8 cellular contexts compared by ENCODE assay signal in genomic region chr16:27318399-27319256, GRCh38. TPM values are rescaled to one million over a fixed set of nuclear protein-coding genes. Genes with fewer than 3 reads are reported as not detected.
DNase-seq lines count a peak whose midpoint lies in the region; ATAC-seq and TF ChIP-seq lines count a peak whose summit lies in the region.

No MANE protein-coding gene starts in this region.

- H3K27ac ChIP-seq in GM23338 (ENCODE audit: low read depth): no peak overlapping the region
- H3K27ac ChIP-seq in thoracic aorta: peak overlapping the region; percentile 37 to 38

- H3K36me3 Mint-ChIP-seq in GM23338 (ENCODE audit: low read depth): no peaks in the 10 kb centered on the region; the same call in 2 of the 3 replicates
- H3K36me3 Mint-ChIP-seq in WTC11: no peaks in the 10 kb centered on the region
- peaks cover 0 to 25% (median 2%) of the 10 kb centered on the region in 3 donors for H3K36me3 Mint-ChIP-seq in naive thymus-derived CD8-positive, alpha-beta T cell

- POLR2A ChIA-PET in WTC11 (lab: Charles Lee): interaction anchor here (0.6 kb wide), 2 partner anchors 49 to 92 kb away, joined by 3 to 4 read pairs; no protein-coding TSS in a partner anchor
- POLR2A ChIA-PET in naive thymus-derived CD8-positive, alpha-beta T cell (lab: Charles Lee): interaction anchor here (0.6 to 6.3 kb wide), 10 partner anchors 8 to 139 kb away, joined by 3 to 58 read pairs (median 4); no protein-coding TSS in a partner anchor

- peak overlapping the region; percentile 60 for H3K4me2 ChIP-seq in GM23338

- H3K9me3 Mint-ChIP-seq in GM23338 (no peaks in the 10 kb centered on the region), WTC11 (no peaks in the 10 kb centered on the region)
- no peaks in the 10 kb centered on the region for H3K9me3 Mint-ChIP-seq in naive thymus-derived CD8-positive, alpha-beta T cell

- H3K4me1 ChIP-seq in GM23338 (ENCODE audit: insufficient read depth) (peaks cover 29% of the 10 kb centered on the region), thoracic aorta (ENCODE audit: control insufficient read depth in 1 of 2, low read depth in 2 of 2) (peaks cover 10 to 78% of the 10 kb centered on the region in 2 donors)

- H3K4me1 Mint-ChIP-seq in GM23338 (peaks cover 51% of the 10 kb centered on the region), WTC11 (peaks cover 51% of the 10 kb centered on the region)
- peaks cover 54 to 90% (median 81%) of the 10 kb centered on the region in 4 donors for H3K4me1 Mint-ChIP-seq in naive thymus-derived CD8-positive, alpha-beta T cell

- H3K27ac Mint-ChIP-seq in GM23338 (peak overlapping the region; percentile 71), WTC11 (peak overlapping the region; percentile 71)
- peak overlapping the region; percentile 91 to 99 (median 96) for H3K27ac Mint-ChIP-seq in naive thymus-derived CD8-positive, alpha-beta T cell

- no peaks in the 10 kb centered on the region for H3K9me2 ChIP-seq in GM23338 (ENCODE audit: insufficient read depth)

- H3K9me3 ChIP-seq in thoracic aorta: no peaks in the 10 kb centered on the region

- CTCF ChIA-PET in WTC11 (lab: Charles Lee): interaction anchor here (1.3 to 3.6 kb wide), 4 partner anchors 37 to 139 kb away, joined by 3 to 13 read pairs (median 9); no protein-coding TSS in a partner anchor

- H3K27me3 ChIP-seq in GM23338 (ENCODE audit: insufficient read depth) (peaks cover 8% of the 10 kb centered on the region), thoracic aorta (replicated peaks; ENCODE audit: insufficient read depth) (no peaks in the 10 kb centered on the region)

- H3K4me3 ChIP-seq in GM23338 (no peak overlapping the region), choroid plexus epithelial cell (ENCODE audit: low read depth, low read length) (no peak overlapping the region), thoracic aorta (peak overlapping the region; percentile 29)

- TF ChIP-seq CTCF in GM23338 (conservative IDR thresholded peaks at IDR 0.05; ENCODE audit: low read depth in 2 of 2): no peak
- TF ChIP-seq CTCF in WTC11 (IDR thresholded peaks at IDR 0.05): no peak
- no peak for TF ChIP-seq CTCF in choroid plexus epithelial cell (conservative IDR thresholded peaks at IDR 0.05; ENCODE audit: low read depth, low read length)
- no peak for TF ChIP-seq CTCF in thoracic aorta (IDR thresholded peaks at IDR 0.05)

- H3K36me3 ChIP-seq in GM23338 (ENCODE audit: insufficient read depth) (no peaks in the 10 kb centered on the region), thoracic aorta (no peaks in the 10 kb centered on the region)

- H2AFZ ChIP-seq in GM23338: no peak overlapping the region

- peaks cover 59% of the 10 kb centered on the region for H3K79me2 ChIP-seq in GM23338 (replicated peaks; ENCODE audit: insufficient read depth)

- H3K27me3 Mint-ChIP-seq in GM23338 (ENCODE audit: insufficient read depth, low read depth, poor library complexity) (peaks cover 13% of the 10 kb centered on the region), WTC11 (ENCODE audit: low read depth) (no peaks in the 10 kb centered on the region)
- no peaks in the 10 kb centered on the region for H3K27me3 Mint-ChIP-seq in naive thymus-derived CD8-positive, alpha-beta T cell

- H3K4me3 Mint-ChIP-seq in GM23338 (no peak overlapping the region; the same call in 2 of the 3 replicates), WTC11 (no peak overlapping the region)
- peak overlapping the region; percentile 69 to 94 (median 90) for H3K4me3 Mint-ChIP-seq in naive thymus-derived CD8-positive, alpha-beta T cell

- DNase-seq in GM23338 (ENCODE audit: low spot score) (no peak), WTC11 (ENCODE audit: low spot score) (peak; percentile 19), choroid plexus epithelial cell (ENCODE audit: low read depth) (peak; percentile 94), thoracic aorta (ENCODE audit: low spot score) (no peak), NCI-H1436 (lab: John Stamatoyannopoulos, UW) (no peak)
- peak in 9 of 10 donors; percentile 22 to 65 (median 44) for DNase-seq in naive thymus-derived CD8-positive, alpha-beta T cell

- no peaks in the 10 kb centered on the region; the same call in 1 of the 2 replicates for H4K20me1 ChIP-seq in GM23338 (replicated peaks; ENCODE audit: insufficient read depth)

- H3F3A ChIP-seq in GM23338 (replicated peaks; ENCODE audit: low read depth): no peaks in the 10 kb centered on the region

- ATAC-seq in GM23338: no peak
- no peak for ATAC-seq in WTC11
- peak; percentile 56 to 67 for ATAC-seq in naive thymus-derived CD8-positive, alpha-beta T cell
- no peak for ATAC-seq in thoracic aorta (ENCODE audit: insufficient number of reproducible peaks, low FRiP score, low read depth)
- no peak for ATAC-seq in HG02970 (IDR thresholded peaks at IDR 0.05; ENCODE audit: low FRiP score, unreplicated experiment)
- ATAC-seq in GM21515 (IDR thresholded peaks at IDR 0.05; ENCODE audit: unreplicated experiment): no peak

TF ChIP-seq in WTC11, 78 proteins besides CTCF, POLR2A, EP300 and RAD21 (continues in another document):
- TF ChIP-seq, protein P1, sequence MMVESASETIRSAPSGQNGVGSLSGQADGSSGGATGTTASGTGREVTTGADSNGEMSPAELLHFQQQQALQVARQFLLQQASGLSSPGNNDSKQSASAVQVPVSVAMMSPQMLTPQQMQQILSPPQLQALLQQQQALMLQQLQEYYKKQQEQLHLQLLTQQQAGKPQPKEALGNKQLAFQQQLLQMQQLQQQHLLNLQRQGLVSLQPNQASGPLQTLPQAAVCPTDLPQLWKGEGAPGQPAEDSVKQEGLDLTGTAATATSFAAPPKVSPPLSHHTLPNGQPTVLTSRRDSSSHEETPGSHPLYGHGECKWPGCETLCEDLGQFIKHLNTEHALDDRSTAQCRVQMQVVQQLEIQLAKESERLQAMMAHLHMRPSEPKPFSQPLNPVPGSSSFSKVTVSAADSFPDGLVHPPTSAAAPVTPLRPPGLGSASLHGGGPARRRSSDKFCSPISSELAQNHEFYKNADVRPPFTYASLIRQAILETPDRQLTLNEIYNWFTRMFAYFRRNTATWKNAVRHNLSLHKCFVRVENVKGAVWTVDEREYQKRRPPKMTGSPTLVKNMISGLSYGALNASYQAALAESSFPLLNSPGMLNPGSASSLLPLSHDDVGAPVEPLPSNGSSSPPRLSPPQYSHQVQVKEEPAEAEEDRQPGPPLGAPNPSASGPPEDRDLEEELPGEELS (CRISPR knock-in tag; IDR thresholded peaks at IDR 0.05): no peak
- no peak for TF ChIP-seq ZNF416 (CRISPR knock-in tag; IDR thresholded peaks at IDR 0.05)
- TF ChIP-seq TP53 (CRISPR knock-in tag; IDR thresholded peaks at IDR 0.05): no peak
- TF ChIP-seq ARID4B (CRISPR knock-in tag; IDR thresholded peaks at IDR 0.05; ENCODE audit: borderline replicate concordance): no peak
- no peak for TF ChIP-seq PRRX2 (CRISPR knock-in tag; IDR thresholded peaks at IDR 0.05)
- no peak for TF ChIP-seq E2F4 (CRISPR knock-in tag; IDR thresholded peaks at IDR 0.05; ENCODE audit: borderline replicate concordance, low read depth)

RNA-seq across cellular contexts. Expression of gene IL4R, which starts 4.9 kb away (rescaled TPM):
- 16.9 and 17.6 TPM in 2 replicates for total RNA-seq in GM23338 (2014; rRNA removed; shearing (Covaris generic))
- polyA plus RNA-seq in GM23338 (2016; fragmentation: Nextera tagmentation; extraction: Ambion mirVana): 5.6 and 6.4 TPM in 2 replicates
- total RNA-seq in WTC11 (2021) (22.2 to 28.7 TPM (median 22.4 TPM) in 3 replicates), thoracic aorta (100 to 1,000 TPM in 1 of 2 donors, 10 to 100 TPM in 1; 46.2 to 148 TPM)
- total RNA-seq in naive thymus-derived CD8-positive, alpha-beta T cell: 100 to 1,000 TPM; 117 to 120 TPM
- polyA plus RNA-seq in naive thymus-derived CD8-positive, alpha-beta T cell: 10 to 100 TPM; 18.8 to 49.4 (median 34.7) TPM

RNA-seq across cellular contexts. Expression of gene NSMCE1, which starts 50.1 kb away (rescaled TPM):
- total RNA-seq in GM23338 (2014; rRNA removed; shearing (Covaris generic)): 30.6 and 33.9 TPM in 2 replicates
- 47.2 and 50.8 TPM in 2 replicates for polyA plus RNA-seq in GM23338 (2016; fragmentation: Nextera tagmentation; extraction: Ambion mirVana)
- total RNA-seq in WTC11 (2021) (29.4 to 44.8 TPM (median 43.8 TPM) in 3 replicates), thoracic aorta (10 to 100 TPM; 23.8 to 44.5 TPM)
- total RNA-seq in naive thymus-derived CD8-positive, alpha-beta T cell: 10 to 100 TPM; 81.8 to 85.0 TPM
- 100 to 1,000 TPM; 177 to 209 (median 185) TPM for polyA plus RNA-seq in naive thymus-derived CD8-positive, alpha-beta T cell

Comparison
In these comparisons a context has a peak if more than half of its experiments do, and no peak if none do; other contexts are left out.
1. ATAC-seq: peak in naive thymus-derived CD8-positive, alpha-beta T cell (2 of 2); none in GM23338 (single experiment), WTC11 (single experiment), thoracic aorta (single experiment), HG02970 (single experiment) and GM21515 (single experiment).
2. DNase-seq: peak in WTC11 (single experiment), choroid plexus epithelial cell (single experiment) and naive thymus-derived CD8-positive, alpha-beta T cell (9 of 10); none in GM23338 (single experiment), thoracic aorta (single experiment) and NCI-H1436 (single experiment).
3. H3K4me3 Mint-ChIP-seq: peak in naive thymus-derived CD8-positive, alpha-beta T cell (10 of 10); none in GM23338 (single experiment) and WTC11 (single experiment).
4. Peak in every context shown above with its lines, with median percentiles within 50 percentile points of each other: H3K27ac Mint-ChIP-seq.